27 cellular contexts compared by ENCODE assay signal in genomic region chr1:213389061-213389581, GRCh38.
DNase-seq lines count a peak whose midpoint lies in the region; ATAC-seq and TF ChIP-seq lines count a peak whose summit lies in the region.
"Had no signal": no experiment of that assay in that cellular context is flagged by ENCODE, and none has a peak within 500 bp of the region (broad histone marks: within the 10 kb centered on the region; RNA-seq: fewer than 3 reads in every experiment).

No MANE protein-coding gene starts in this region.

- no peak overlapping the region for H3K27ac Mint-ChIP-seq in GM23338
- no peak overlapping the region for H3K27ac Mint-ChIP-seq in activated T-cell treated with anti-CD3 and anti-CD28 coated beads, Interleukin-2, amount 50 U/mL, for 72 hours
- H3K27ac Mint-ChIP-seq: activated CD8-positive, alpha-beta memory T cell treated with anti-CD3 and anti-CD28 coated beads, Interleukin-2, amount 10 ng/mL, durations not matched to agents 7 days and 5 days; type B pancreatic cell had no signal

- 0 out of 2 replicates have a peak, but pooled peaks cover 11% of the 10 kb centered on the region for H3K9me2 ChIP-seq in GM23338 (ENCODE audit: insufficient read depth)

- H3K36me3 ChIP-seq in GM23338 (ENCODE audit: insufficient read depth) = no peaks in the 10 kb centered on the region
- H3K36me3 ChIP-seq: breast epithelium, sigmoid colon, stomach had no signal

- peak overlapping the region; percentile 56 for H2AFZ ChIP-seq in GM23338
- H2AFZ ChIP-seq: PC-9 had no signal

- no peak overlapping the region for H3K4me3 Mint-ChIP-seq in GM23338
- no peak overlapping the region for H3K4me3 Mint-ChIP-seq in activated T-cell treated with anti-CD3 and anti-CD28 coated beads, Interleukin-2, amount 50 U/mL, for 72 hours
- H3K4me3 Mint-ChIP-seq: activated CD8-positive, alpha-beta memory T cell treated with anti-CD3 and anti-CD28 coated beads, Interleukin-2, amount 10 ng/mL, durations not matched to agents 7 days and 5 days; CD14-positive monocyte; type B pancreatic cell; WTC11 had no signal

- H3K79me2 ChIP-seq in GM23338 (replicated peaks; ENCODE audit: insufficient read depth) = no peaks in the 10 kb centered on the region

- TF ChIP-seq CTCF in GM23338 (conservative IDR thresholded peaks at IDR 0.05; ENCODE audit: low read depth in 2 of 2) = no peak

- no peak overlapping the region for H3K4me3 ChIP-seq in GM23338
- H3K4me3 ChIP-seq: breast epithelium, PC-9, sigmoid colon, stomach had no signal

- no peak overlapping the region for H3K4me2 ChIP-seq in GM23338
- H3K4me2 ChIP-seq: PC-9 had no signal

- DNase-seq in GM23338 (ENCODE audit: low spot score) (no peak), anterior cingulate cortex (lab: John Stamatoyannopoulos, UW) (peak in 48 of 58 donors; percentile 8 to 85 (median 44)), globus pallidus (ENCODE audit: low spot score) (peak; percentile 65), nucleus accumbens (lab: John Stamatoyannopoulos, UW) (peak in 39 of 56 donors; percentile 7 to 67 (median 21)), NCI-H524 (lab: John Stamatoyannopoulos, UW) (no peak)
- no peak for DNase-seq in activated T-cell treated with anti-CD3 and anti-CD28 coated beads, Interleukin-2, amount 50 U/mL, for 72 hours
- DNase-seq: activated CD4-positive, alpha-beta T cell treated with anti-CD3 and anti-CD28 coated beads, Interleukin-2, amount 50 U/mL, for 1 hour; activated CD8-positive, alpha-beta memory T cell treated with anti-CD3 and anti-CD28 coated beads, Interleukin-2, amount 10 ng/mL, durations not matched to agents 7 days and 5 days; dermis blood vessel endothelial cell; mesenchymal stem cell; NCI-H1105 treated with DMSO at 0.1 percent for 48 hours; NCI-H2029; NCI-H2227 treated with DMSO at 0.1 percent for 48 hours; NCI-H82; PC-9; SIG-M5; sigmoid colon; stimulated activated CD4-positive, alpha-beta T cell treated with anti-CD3 and anti-CD28 coated beads, Interleukin-15, amount 100 ng/mL, for 24 hours; stomach; SW 1271; T1000 had no signal

- ATAC-seq in GM23338 (peak; percentile 33; the same call in 1 of the 3 replicates), HG03039 (IDR thresholded peaks at IDR 0.05; ENCODE audit: unreplicated experiment) (no peak), GM18505 (IDR thresholded peaks at IDR 0.05; ENCODE audit: unreplicated experiment) (no peak)
- ATAC-seq in activated T-cell treated with anti-CD3 and anti-CD28 coated beads, Interleukin-2, amount 50 U/mL, for 72 hours (replicated peaks in 1 of 2) = no peak
- ATAC-seq: activated CD8-positive, alpha-beta memory T cell treated with anti-CD3 and anti-CD28 coated beads, Interleukin-2, amount 10 ng/mL, durations not matched to agents 7 days and 5 days; WTC11 had no signal

- H4K20me1 ChIP-seq in GM23338 (replicated peaks; ENCODE audit: insufficient read depth) = no peaks in the 10 kb centered on the region

- no peak for TF ChIP-seq POLR2A in GM18505 (IDR thresholded peaks at IDR 0.05; ENCODE audit: borderline replicate concordance, extremely low read depth, insufficient read depth, insufficient read length)

- H3K36me3 Mint-ChIP-seq in GM23338 (ENCODE audit: low read depth) = no peaks in the 10 kb centered on the region
- H3K36me3 Mint-ChIP-seq in activated T-cell treated with anti-CD3 and anti-CD28 coated beads, Interleukin-2, amount 50 U/mL, for 72 hours (ENCODE audit: insufficient read depth in 2 of 2) = no peaks in the 10 kb centered on the region
- H3K36me3 Mint-ChIP-seq: activated CD8-positive, alpha-beta memory T cell treated with anti-CD3 and anti-CD28 coated beads, Interleukin-2, amount 10 ng/mL, durations not matched to agents 7 days and 5 days; CD14-positive monocyte; type B pancreatic cell; WTC11 had no signal

- peaks cover 8% of the 10 kb centered on the region for H3K4me1 Mint-ChIP-seq in GM23338
- H3K4me1 Mint-ChIP-seq in activated T-cell treated with anti-CD3 and anti-CD28 coated beads, Interleukin-2, amount 50 U/mL, for 72 hours (ENCODE audit: low read depth) = no peaks in the 10 kb centered on the region
- H3K4me1 Mint-ChIP-seq: activated CD8-positive, alpha-beta memory T cell treated with anti-CD3 and anti-CD28 coated beads, Interleukin-2, amount 10 ng/mL, durations not matched to agents 7 days and 5 days; CD14-positive monocyte had no signal

- no peaks in the 10 kb centered on the region for H3K4me1 ChIP-seq in GM23338 (ENCODE audit: insufficient read depth)
- H3K4me1 ChIP-seq: breast epithelium, sigmoid colon, stomach had no signal

- peaks cover 4% of the 10 kb centered on the region for H3K27me3 Mint-ChIP-seq in GM23338 (ENCODE audit: insufficient read depth, low read depth, poor library complexity)
- H3K27me3 Mint-ChIP-seq in activated T-cell treated with anti-CD3 and anti-CD28 coated beads, Interleukin-2, amount 50 U/mL, for 72 hours (ENCODE audit: low read depth) = peaks cover 12% of the 10 kb centered on the region
- H3K27me3 Mint-ChIP-seq: type B pancreatic cell had no signal

- no peak overlapping the region for H3K27ac ChIP-seq in GM23338 (ENCODE audit: low read depth)
- H3K27ac ChIP-seq: breast epithelium, PC-9, sigmoid colon, stomach had no signal

- no peaks in the 10 kb centered on the region for H3K9me3 Mint-ChIP-seq in GM23338
- no peaks in the 10 kb centered on the region for H3K9me3 Mint-ChIP-seq in activated T-cell treated with anti-CD3 and anti-CD28 coated beads, Interleukin-2, amount 50 U/mL, for 72 hours
- H3K9me3 Mint-ChIP-seq: type B pancreatic cell, WTC11 had no signal

- H3F3A ChIP-seq in GM23338 (replicated peaks; ENCODE audit: low read depth) = no peaks in the 10 kb centered on the region

- no peaks in the 10 kb centered on the region for H3K27me3 ChIP-seq in GM23338 (ENCODE audit: insufficient read depth)
- H3K27me3 ChIP-seq: breast epithelium, sigmoid colon, stomach had no signal

TF ChIP-seq in GM23338, 12 proteins besides CTCF, POLR2A, EP300 and RAD21 (continues in another document):
- no peak for TF ChIP-seq REST (IDR thresholded peaks at IDR 0.05; ENCODE audit: unreplicated experiment)
- no peak for TF ChIP-seq POLR2AphosphoS5 (IDR thresholded peaks at IDR 0.05; ENCODE audit: low read depth)
- TF ChIP-seq CREB1 (CRISPR knock-in tag; IDR thresholded peaks at IDR 0.05; ENCODE audit: low read depth) = no peak
- no peak for TF ChIP-seq JUNB (IDR thresholded peaks at IDR 0.05; ENCODE audit: unreplicated experiment)
- no peak for TF ChIP-seq ZNF331 (CRISPR knock-in tag; IDR thresholded peaks at IDR 0.05; ENCODE audit: low read depth)
- no peak for TF ChIP-seq NANOG (IDR thresholded peaks at IDR 0.05; ENCODE audit: borderline replicate concordance)

Comparison
In these comparisons a context has a peak if more than half of its experiments do, and no peak if none do; other contexts are left out.
1. DNase-seq: peak in anterior cingulate cortex (48 of 58), globus pallidus (single experiment) and nucleus accumbens (39 of 56); none in GM23338 (single experiment), activated T-cell treated with anti-CD3 and anti-CD28 coated beads, Interleukin-2, amount 50 U/mL, for 72 hours (0 of 2) and NCI-H524 (0 of 2).